In genomic region chr9:102069969-102070368, GRCh38 we compare ENCODE assay signal across 27 cellular contexts.
DNase-seq lines count a peak whose midpoint lies in the region; ATAC-seq, FAIRE-seq and TF ChIP-seq lines count a peak whose summit lies in the region.
"Had no signal": no experiment of that assay in that cellular context is flagged by ENCODE, and none has a peak within 500 bp of the region (broad histone marks: within the 10 kb centered on the region; RNA-seq: fewer than 3 reads in every experiment).

No MANE protein-coding gene starts in this region.

- H3K27ac ChIP-seq in adrenal gland (peak overlapping the region in 2 of 5 donors; percentile 31 to 49), spleen (no peak overlapping the region)
- H3K27ac ChIP-seq: GM23248, ovary, thoracic aorta had no signal

- no peak for ATAC-seq in HG03571 (IDR thresholded peaks at IDR 0.05; ENCODE audit: unreplicated experiment)
- ATAC-seq: CD8-positive, alpha-beta T cell; stimulated activated naive B cell treated with anti-CD40 and anti-IgM and Interleukin-4, amounts not matched to agents 10 μg/mL and 1 μg/mL and 100 μg/mL, for 72 hours; T-cell had no signal

- H3K9me3 ChIP-seq in Loucy (ENCODE audit: insufficient read depth, low read depth, low read length) (no peaks in the 10 kb centered on the region), adrenal gland (replicated peaks in 1 of 3) (no peaks in the 10 kb centered on the region), spleen (peaks cover 0 to 8% (median 1%) of the 10 kb centered on the region in 8 donors)
- H3K9me3 ChIP-seq: ovary, thoracic aorta had no signal

- no peaks in the 10 kb centered on the region for H3F3A ChIP-seq in Loucy (ENCODE audit: low read depth)

- no peaks in the 10 kb centered on the region for H3K27me3 ChIP-seq in Loucy (ENCODE audit: insufficient read depth, low read length, poor library complexity, severe bottlenecking)
- H3K27me3 ChIP-seq in adrenal gland, result no peaks in the 10 kb centered on the region
- no peaks in the 10 kb centered on the region for H3K27me3 ChIP-seq in spleen (replicated peaks in 1 of 7)
- H3K27me3 ChIP-seq: ovary had no signal

- H4K20me1 ChIP-seq in Loucy (ENCODE audit: insufficient read depth, low read length, poor library complexity, severe bottlenecking), result no peaks in the 10 kb centered on the region

- peak; percentile 67 to 92 (median 87) for DNase-seq in adrenal gland
- DNase-seq in glomerular visceral epithelial cell (ENCODE audit: extremely low spot score), result peak; percentile 44
- peak; percentile 8 for DNase-seq in skeletal muscle cell (ENCODE audit: low read depth)
- no peak for DNase-seq in HTR-8/SVneo (ENCODE audit: insufficient read length, low spot score)
- no peak for DNase-seq in spleen
- DNase-seq: activated CD4-positive, alpha-beta T cell treated with anti-CD3 and anti-CD28 coated beads, Interleukin-2, amount 50 U/mL, for 4 hours; activated CD8-positive, alpha-beta memory T cell treated with anti-CD3 and anti-CD28 coated beads, Interleukin-2, amount 50 U/mL, for 48 hours; activated naive CD8-positive, alpha-beta T cell treated with anti-CD3 and anti-CD28 coated beads, Interleukin-2, amount 10 ng/mL, durations not matched to agents 7 days and 5 days; CD8-positive, alpha-beta T cell; cortex of kidney; DMS79 treated with DMSO at 0.1 percent for 48 hours; foreskin melanocyte; GM23248; Karpas-422; mesenchymal stem cell; naive B cell; NCI-H1436 treated with DMSO at 0.1 percent for 48 hours; NCI-H2171; ovary; SIG-M5; stimulated activated CD4-positive, alpha-beta T cell treated with anti-CD3 and anti-CD28 coated beads, Interleukin-2, amount 100 ng/mL, for 24 hours; stimulated activated naive B cell treated with anti-CD40 and anti-IgM and Interleukin-4, amounts not matched to agents 10 μg/mL and 1 μg/mL and 100 μg/mL, for 72 hours; T-cell had no signal

- H3K79me2 ChIP-seq in Loucy (ENCODE audit: insufficient read depth, low read length), result no peaks in the 10 kb centered on the region

- H3K4me3 ChIP-seq in Loucy (ENCODE audit: low read length, poor library complexity, severe bottlenecking), result no peak overlapping the region
- H3K4me3 ChIP-seq in adrenal gland, result no peak overlapping the region
- H3K4me3 ChIP-seq in skeletal muscle cell (ENCODE audit: low read depth, low read length), result no peak overlapping the region
- no peak overlapping the region for H3K4me3 ChIP-seq in spleen
- H3K4me3 ChIP-seq: GM23248, ovary, thoracic aorta had no signal

- intact Hi-C loops in adrenal gland (cut with DNase I) (no loop called here), spleen (cut with DNase I; ENCODE audit: low total_unique reads) (no loop called here)

- no peak for TF ChIP-seq POLR2A in adrenal gland (IDR thresholded peaks at IDR 0.05)
- TF ChIP-seq POLR2A in spleen (IDR thresholded peaks at IDR 0.05), result no peak

- 38 to 50% (median 43%) methylated on average over 1 of the region's 1 CpG for WGBS in adrenal gland, 4 donors
- 72 to 96% (median 82%) methylated on average over 1 of the region's 1 CpG for WGBS in spleen, 5 donors

- no peak overlapping the region for H3K9ac ChIP-seq in Loucy (ENCODE audit: low read depth, low read length, poor library complexity, severe bottlenecking)
- H3K9ac ChIP-seq: GM23248 had no signal

- H3K4me1 ChIP-seq in Loucy (ENCODE audit: insufficient read depth, low read length, poor library complexity, severe bottlenecking) (no peaks in the 10 kb centered on the region), adrenal gland (replicated peaks in 1 of 2) (peaks cover 5 to 6% of the 10 kb centered on the region in 2 donors), spleen (no peaks in the 10 kb centered on the region)

- peak overlapping the region; percentile 68; the same call in 1 of the 2 replicates for H2AFZ ChIP-seq in Loucy (ENCODE audit: low read length)
- H2AFZ ChIP-seq: GM23248 had no signal

- H3K36me3 ChIP-seq in Loucy (ENCODE audit: insufficient read depth, low read length) (no peaks in the 10 kb centered on the region), adrenal gland (replicated peaks in 1 of 2) (no peaks in the 10 kb centered on the region), spleen (no peaks in the 10 kb centered on the region)
- H3K36me3 ChIP-seq: ovary, thoracic aorta had no signal

- H3K4me2 ChIP-seq in Loucy (ENCODE audit: low read depth, low read length, poor library complexity, severe bottlenecking), result no peak overlapping the region

- FAIRE-seq in HTR-8/SVneo (lab: Jason Lieb, UNC), result no peak
- FAIRE-seq: endometrium had no signal

- TF ChIP-seq CTCF in Loucy (conservative IDR thresholded peaks at IDR 0.05; ENCODE audit: low read length) (no peak), adrenal gland (IDR thresholded peaks at IDR 0.05) (no peak), spleen (IDR thresholded peaks at IDR 0.05 in 8 of 11, conservative IDR thresholded peaks at IDR 0.05 in 3 of 11) (no peak)

- H3K9me2 ChIP-seq in Loucy (replicated peaks; ENCODE audit: low read depth, low read length), result no peaks in the 10 kb centered on the region

Comparison
In these comparisons a context has a peak if more than half of its experiments do, and no peak if none do; other contexts are left out.
1. DNase-seq: peak in adrenal gland (7 of 7), glomerular visceral epithelial cell (single experiment) and skeletal muscle cell (single experiment); none in HTR-8/SVneo (single experiment) and spleen (single experiment).